9 cellular contexts compared by ENCODE assay signal in genomic region chr2:27072950-27073349, GRCh38. TPM values are rescaled to one million over a fixed set of nuclear protein-coding genes. Genes with fewer than 3 reads are reported as not detected.
DNase-seq lines count a peak whose midpoint lies in the region; ATAC-seq, FAIRE-seq and TF ChIP-seq lines count a peak whose summit lies in the region.
"Had no signal": no experiment of that assay in that cellular context is flagged by ENCODE, and none has a peak within 500 bp of the region (broad histone marks: within the 10 kb centered on the region; RNA-seq: fewer than 3 reads in every experiment).

No MANE protein-coding gene starts in this region.

- peaks cover 79% of the 10 kb centered on the region for H3K4me1 Mint-ChIP-seq in nephron

- no peak for TF ChIP-seq RAD21 in HepG2 (CRISPR knock-in tag; IDR thresholded peaks at IDR 0.05)

- H2AFZ ChIP-seq in HepG2 (ENCODE audit: low read length) = no peak overlapping the region

- peak overlapping the region; percentile 95 for H3K4me2 ChIP-seq in HepG2 (ENCODE audit: low read depth, low read length)

- H3K9me3 Mint-ChIP-seq in nephron = no peaks in the 10 kb centered on the region

- no peak for FAIRE-seq in HepG2 (lab: Jason Lieb, UNC)

- POLR2A ChIA-PET in HepG2 (lab: Yijun Ruan, JAX) = interaction anchor here (0.7 to 4.3 kb wide), 9 partner anchors 11 to 1821 kb away, joined by 3 to 106 read pairs (median 12); partner anchors contain the start of genes AGBL5, ATRAID, KHK and SLC5A6

- peaks cover 78% of the 10 kb centered on the region for H3K4me1 ChIP-seq in HepG2 (ENCODE audit: insufficient read depth, low read length)
- peaks cover 0 to 10% (median 4%) of the 10 kb centered on the region in 4 donors for H3K4me1 ChIP-seq in right lobe of liver
- H3K4me1 ChIP-seq in colonic mucosa = peaks cover 25% of the 10 kb centered on the region

- in situ Hi-C loops in HepG2 (cut with HindIII; ENCODE audit: extremely low pct_ligation_motif_present, low pct_unique_long_range_greater_than_20kb) = no loop called here

- peaks cover 30% of the 10 kb centered on the region for H3K79me2 ChIP-seq in HepG2 (ENCODE audit: insufficient read depth, low read length)

- H3K27me3 Mint-ChIP-seq in nephron (ENCODE audit: low read depth) = no peaks in the 10 kb centered on the region

- ATAC-seq in HepG2 = no peak; the same call in 1 of the 3 replicates
- ATAC-seq in right lobe of liver = no peak
- no peak for ATAC-seq in GM19023 (IDR thresholded peaks at IDR 0.05; ENCODE audit: unreplicated experiment)
- ATAC-seq in GM19397 (IDR thresholded peaks at IDR 0.05; ENCODE audit: unreplicated experiment) = no peak

- H3K27ac ChIP-seq in HepG2 (ENCODE audit: extremely low read length, insufficient read depth, low read length) (no peak overlapping the region), right lobe of liver (peak overlapping the region in 1 of 3 donors; percentile 89), colonic mucosa (peak overlapping the region; percentile 95)

- intact Hi-C loops in HepG2 (cut with micrococcal nuclease; ENCODE audit: unreplicated experiment) (no loop called here), right lobe of liver (cut with DNase I) (loop anchor here in 1 of 2 donors (10.0 kb wide), 1 partner anchor 108 kb away; no protein-coding TSS in a partner anchor), colonic mucosa (cut with DNase I) (no loop called here)

- peaks cover 28% of the 10 kb centered on the region for H3K36me3 Mint-ChIP-seq in nephron (ENCODE audit: low read depth)

- peak overlapping the region; percentile 81 to 99 (median 98) for H3K4me3 ChIP-seq in HepG2 (replicated peaks in 1 of 3; ENCODE audit: insufficient read depth in 1 of 3, low read depth in 2 of 3, low read length in 3 of 3)
- H3K4me3 ChIP-seq in right lobe of liver = no peak overlapping the region
- no peak overlapping the region for H3K4me3 ChIP-seq in colonic mucosa

- no TSS peak for BruUV-seq in HepG2 (replicated peaks; lab: Mats Ljungman, UMichigan)

- no peaks in the 10 kb centered on the region for H4K20me1 ChIP-seq in HepG2 (ENCODE audit: insufficient read depth, low read length)

- H3K9me3 ChIP-seq in HepG2 (ENCODE audit: low read length) (no peaks in the 10 kb centered on the region), right lobe of liver (no peaks in the 10 kb centered on the region), colonic mucosa (no peaks in the 10 kb centered on the region)
- H3K9me3 ChIP-seq: suprapubic skin had no signal

- TF ChIP-seq POLR2A in HepG2 (IDR thresholded peaks at IDR 0.05; ENCODE audit: insufficient read depth in 1 of 2, low read depth in 2 of 2, low read length in 2 of 2) (no peak), right lobe of liver (IDR thresholded peaks at IDR 0.05) (no peak)

- peaks cover 13 to 19% of the 10 kb centered on the region in 2 experiments for H3K36me3 ChIP-seq in HepG2 (replicated peaks in 1 of 2; ENCODE audit: control insufficient read depth in 1 of 2, insufficient read depth in 2 of 2, low read length in 2 of 2)
- peaks cover 0 to 6% (median 0%) of the 10 kb centered on the region in 4 donors for H3K36me3 ChIP-seq in right lobe of liver
- H3K36me3 ChIP-seq in colonic mucosa = peaks cover 3% of the 10 kb centered on the region

- H3K27ac Mint-ChIP-seq in nephron = peak overlapping the region; percentile 97 to 99 (median 98)

- TF ChIP-seq EP300 in HepG2 (IDR thresholded peaks at IDR 0.05; ENCODE audit: low read depth in 2 of 2, low read length in 2 of 2) = no peak
- no peak for TF ChIP-seq EP300 in HepG2 (CRISPR knock-in tag; IDR thresholded peaks at IDR 0.05; ENCODE audit: borderline replicate concordance)

- DNase-seq in HepG2 (ENCODE audit: low spot score) (no peak), right lobe of liver (no peak), colonic mucosa (no peak), retina (no peak), SW480 (ENCODE audit: low spot score) (no peak)

- H3K9ac ChIP-seq in HepG2 (ENCODE audit: insufficient read depth, low read depth, low read length) = peak overlapping the region; percentile 61
- H3K9ac ChIP-seq in colonic mucosa (ENCODE audit: low read depth in 2 of 2, low read length in 2 of 2) = peak overlapping the region in 1 of 2 donors; percentile 6

- WGBS in HepG2 (ENCODE audit: low lambda C conversion rate) = 47% methylated on average over 4 of the region's 4 CpGs
- WGBS in right lobe of liver (ENCODE audit: insufficient coverage, low coverage, low lambda C conversion rate, missing lambda C conversion rate) = 83% methylated on average over 4 of the region's 4 CpGs

- CTCF ChIA-PET in HepG2 (lab: Yijun Ruan, JAX; ENCODE audit: low intra/inter-chr PET ratio, low total read pairs) = no interaction called here

- peaks cover 0 to 16% of the 10 kb centered on the region in 2 experiments; a peak in 2 of 5 replicates for H3K27me3 ChIP-seq in HepG2 (ENCODE audit: control insufficient read depth in 1 of 2, insufficient read depth in 2 of 2, low read length in 2 of 2)
- H3K27me3 ChIP-seq in right lobe of liver = no peaks in the 10 kb centered on the region
- no peaks in the 10 kb centered on the region for H3K27me3 ChIP-seq in colonic mucosa
- H3K27me3 ChIP-seq: suprapubic skin had no signal

- peak overlapping the region; percentile 87 to 91 (median 90) for H3K4me3 Mint-ChIP-seq in nephron

- TF ChIP-seq CTCF in HepG2 (CRISPR knock-in tag; IDR thresholded peaks at IDR 0.05) (no peak), right lobe of liver (IDR thresholded peaks at IDR 0.05) (no peak), colonic mucosa (IDR thresholded peaks at IDR 0.05) (no peak), nephron (IDR thresholded peaks at IDR 0.05; ENCODE audit: unreplicated experiment in 3 of 3) (no peak)

RNA-seq across cellular contexts. Expression of gene OST4, which starts 1.5 kb away (rescaled TPM):
- 498 and 508 TPM in 2 replicates for total RNA-seq in HepG2 (2016; rRNA removed; fragmentation: Illumina TruSeq; extraction: Trizol)
- 947 and 1,365 TPM in 2 replicates for total RNA-seq in HepG2 (2016; cell fraction: cytosol; rRNA removed; fragmentation: Illumina TruSeq; extraction: Trizol; ENCODE audit: low read depth)
- total RNA-seq in HepG2 (2016; cell fraction: insoluble cytoplasmic fraction; rRNA removed; fragmentation: Illumina TruSeq; extraction: Trizol) = 496 and 506 TPM in 2 replicates
- total RNA-seq in HepG2 (2016; cell fraction: membrane; rRNA removed; fragmentation: Illumina TruSeq; extraction: Trizol) = 928 and 1,097 TPM in 2 replicates
- total RNA-seq in HepG2 (2016; cell fraction: nucleus; rRNA removed; fragmentation: Illumina TruSeq; extraction: Trizol) = 200 and 226 TPM in 2 replicates
- 491 and 584 TPM in 2 replicates for polyA plus RNA-seq in HepG2 (2011; rRNA removed)
- polyA plus RNA-seq in HepG2 (2011; cell fraction: cytosol; rRNA removed) = 627 and 1,057 TPM in 2 replicates
- 336 and 383 TPM in 2 replicates for polyA plus RNA-seq in HepG2 (2011; cell fraction: nucleus; rRNA removed)
- 371 and 440 TPM in 2 replicates for polyA plus RNA-seq in HepG2 (2012)
- 1,401 and 1,836 TPM in 2 replicates for polyA plus RNA-seq in HepG2 (2016; cell fraction: cytosol; fragmentation: Illumina TruSeq; extraction: Trizol; ENCODE audit: low read depth)
- 640 and 680 TPM in 2 replicates for polyA plus RNA-seq in HepG2 (2016; cell fraction: insoluble cytoplasmic fraction; fragmentation: Illumina TruSeq; extraction: Trizol; ENCODE audit: low read depth)
- polyA plus RNA-seq in HepG2 (2016; cell fraction: membrane; fragmentation: Illumina TruSeq; extraction: Trizol; ENCODE audit: low read depth) = 1,282 and 1,407 TPM in 2 replicates
- polyA plus RNA-seq in HepG2 (2016; cell fraction: nucleus; fragmentation: Illumina TruSeq; extraction: Trizol; ENCODE audit: insufficient read depth, low read depth) = 415 and 448 TPM in 2 replicates
- 310 and 535 TPM in 2 replicates for polyA minus RNA-seq in HepG2 (2011; rRNA and poly(A)+ RNA removed; ENCODE audit: low replicate concordance)
- polyA minus RNA-seq in HepG2 (2011; cell fraction: cytosol; rRNA and poly(A)+ RNA removed) = 514 and 560 TPM in 2 replicates
- polyA minus RNA-seq in HepG2 (2011; cell fraction: nucleus; rRNA and poly(A)+ RNA removed) = 136 and 144 TPM in 2 replicates
- 100 to 1,000 TPM; 144 to 182 (median 161) TPM for total RNA-seq in right lobe of liver
- total RNA-seq in colonic mucosa = 100 to 1,000 TPM; 272 to 331 TPM

RNA-seq across cellular contexts. Expression of gene EMILIN1, which starts 5.5 kb away (rescaled TPM):
- 4.0 and 9.7 TPM in 2 replicates for total RNA-seq in HepG2 (2016; rRNA removed; fragmentation: Illumina TruSeq; extraction: Trizol)
- 0.53 and 0.61 TPM in 2 replicates for total RNA-seq in HepG2 (2016; cell fraction: cytosol; rRNA removed; fragmentation: Illumina TruSeq; extraction: Trizol; ENCODE audit: low read depth)
- 4.1 and 12.5 TPM in 2 replicates for total RNA-seq in HepG2 (2016; cell fraction: insoluble cytoplasmic fraction; rRNA removed; fragmentation: Illumina TruSeq; extraction: Trizol)
- 1.4 TPM in 2 replicates for total RNA-seq in HepG2 (2016; cell fraction: membrane; rRNA removed; fragmentation: Illumina TruSeq; extraction: Trizol)
- total RNA-seq in HepG2 (2016; cell fraction: nucleus; rRNA removed; fragmentation: Illumina TruSeq; extraction: Trizol) = 8.7 and 9.5 TPM in 2 replicates
- polyA plus RNA-seq in HepG2 (2011; rRNA removed) = 8.1 and 13.1 TPM in 2 replicates
- 9.7 and 19.1 TPM in 2 replicates for polyA plus RNA-seq in HepG2 (2011; cell fraction: cytosol; rRNA removed)
- 30.1 and 34.4 TPM in 2 replicates for polyA plus RNA-seq in HepG2 (2011; cell fraction: nucleus; rRNA removed)
- polyA plus RNA-seq in HepG2 (2012) = 8.6 and 10.0 TPM in 2 replicates
- 0.42 and 0.58 TPM in 2 replicates for polyA plus RNA-seq in HepG2 (2016; cell fraction: cytosol; fragmentation: Illumina TruSeq; extraction: Trizol; ENCODE audit: low read depth)
- 2.8 and 3.2 TPM in 2 replicates for polyA plus RNA-seq in HepG2 (2016; cell fraction: insoluble cytoplasmic fraction; fragmentation: Illumina TruSeq; extraction: Trizol; ENCODE audit: low read depth)
- 0.45 and 1.0 TPM in 2 replicates for polyA plus RNA-seq in HepG2 (2016; cell fraction: membrane; fragmentation: Illumina TruSeq; extraction: Trizol; ENCODE audit: low read depth)
- polyA plus RNA-seq in HepG2 (2016; cell fraction: nucleus; fragmentation: Illumina TruSeq; extraction: Trizol; ENCODE audit: insufficient read depth, low read depth) = 14.3 and 15.9 TPM in 2 replicates
- polyA minus RNA-seq in HepG2 (2011; rRNA and poly(A)+ RNA removed; ENCODE audit: low replicate concordance) = 0.54 and 19.1 TPM in 2 replicates
- 13.6 and 17.2 TPM in 2 replicates for polyA minus RNA-seq in HepG2 (2011; cell fraction: cytosol; rRNA and poly(A)+ RNA removed)
- 4.8 and 5.6 TPM in 2 replicates for polyA minus RNA-seq in HepG2 (2011; cell fraction: nucleus; rRNA and poly(A)+ RNA removed)
- total RNA-seq in right lobe of liver = 10 to 100 TPM in 5 of 6 experiments, 1 to 10 TPM in 1; 7.2 to 26.1 (median 21.0) TPM
- 10 to 100 TPM; 20.2 to 43.0 TPM for total RNA-seq in colonic mucosa

RNA-seq across cellular contexts. Expression of gene KHK, which starts 13.6 kb away (rescaled TPM):
- total RNA-seq in HepG2 (2016; rRNA removed; fragmentation: Illumina TruSeq; extraction: Trizol) (29.9 and 40.9 TPM in 2 replicates), right lobe of liver (100 to 1,000 TPM; 101 to 283 (median 206) TPM), colonic mucosa (10 to 100 TPM in 1 of 2 donors, 1 to 10 TPM in 1; 8.9 to 20.3 TPM)
- 8.1 and 9.7 TPM in 2 replicates for total RNA-seq in HepG2 (2016; cell fraction: cytosol; rRNA removed; fragmentation: Illumina TruSeq; extraction: Trizol; ENCODE audit: low read depth)
- 31.6 and 41.5 TPM in 2 replicates for total RNA-seq in HepG2 (2016; cell fraction: insoluble cytoplasmic fraction; rRNA removed; fragmentation: Illumina TruSeq; extraction: Trizol)
- total RNA-seq in HepG2 (2016; cell fraction: membrane; rRNA removed; fragmentation: Illumina TruSeq; extraction: Trizol) = 15.4 and 18.4 TPM in 2 replicates
- 34.9 and 38.4 TPM in 2 replicates for total RNA-seq in HepG2 (2016; cell fraction: nucleus; rRNA removed; fragmentation: Illumina TruSeq; extraction: Trizol)
- polyA plus RNA-seq in HepG2 (2011; rRNA removed) = 99.2 and 139 TPM in 2 replicates
- 93.9 and 100.0 TPM in 2 replicates for polyA plus RNA-seq in HepG2 (2011; cell fraction: cytosol; rRNA removed)
- polyA plus RNA-seq in HepG2 (2011; cell fraction: nucleus; rRNA removed) = 195 and 260 TPM in 2 replicates
- polyA plus RNA-seq in HepG2 (2012) = 128 and 136 TPM in 2 replicates
- polyA plus RNA-seq in HepG2 (2016; cell fraction: cytosol; fragmentation: Illumina TruSeq; extraction: Trizol; ENCODE audit: low read depth) = 12.3 and 15.8 TPM in 2 replicates
- polyA plus RNA-seq in HepG2 (2016; cell fraction: insoluble cytoplasmic fraction; fragmentation: Illumina TruSeq; extraction: Trizol; ENCODE audit: low read depth) = 39.2 and 45.9 TPM in 2 replicates
- 14.9 and 20.8 TPM in 2 replicates for polyA plus RNA-seq in HepG2 (2016; cell fraction: membrane; fragmentation: Illumina TruSeq; extraction: Trizol; ENCODE audit: low read depth)
- polyA plus RNA-seq in HepG2 (2016; cell fraction: nucleus; fragmentation: Illumina TruSeq; extraction: Trizol; ENCODE audit: insufficient read depth, low read depth) = 94.3 and 95.6 TPM in 2 replicates
- polyA minus RNA-seq in HepG2 (2011; rRNA and poly(A)+ RNA removed; ENCODE audit: low replicate concordance) = 6.9 and 106 TPM in 2 replicates
- 29.4 and 50.9 TPM in 2 replicates for polyA minus RNA-seq in HepG2 (2011; cell fraction: cytosol; rRNA and poly(A)+ RNA removed)
- 51.5 and 66.5 TPM in 2 replicates for polyA minus RNA-seq in HepG2 (2011; cell fraction: nucleus; rRNA and poly(A)+ RNA removed)

RNA-seq across cellular contexts. Expression of gene AGBL5, which starts 21.5 kb away (rescaled TPM):
- total RNA-seq in HepG2 (2016; rRNA removed; fragmentation: Illumina TruSeq; extraction: Trizol) (48.6 and 55.9 TPM in 2 replicates), right lobe of liver (1 to 10 TPM; 3.9 to 7.4 (median 6.4) TPM), colonic mucosa (10 to 100 TPM; 15.1 to 16.8 TPM)
- total RNA-seq in HepG2 (2016; cell fraction: cytosol; rRNA removed; fragmentation: Illumina TruSeq; extraction: Trizol; ENCODE audit: low read depth) = 148 and 152 TPM in 2 replicates
- total RNA-seq in HepG2 (2016; cell fraction: insoluble cytoplasmic fraction; rRNA removed; fragmentation: Illumina TruSeq; extraction: Trizol) = 39.9 and 57.5 TPM in 2 replicates
- total RNA-seq in HepG2 (2016; cell fraction: membrane; rRNA removed; fragmentation: Illumina TruSeq; extraction: Trizol) = 249 and 253 TPM in 2 replicates
- 22.8 and 23.0 TPM in 2 replicates for total RNA-seq in HepG2 (2016; cell fraction: nucleus; rRNA removed; fragmentation: Illumina TruSeq; extraction: Trizol)
- polyA plus RNA-seq in HepG2 (2011; rRNA removed) = 63.6 and 73.3 TPM in 2 replicates
- 65.6 and 84.8 TPM in 2 replicates for polyA plus RNA-seq in HepG2 (2011; cell fraction: cytosol; rRNA removed)
- 45.3 and 47.1 TPM in 2 replicates for polyA plus RNA-seq in HepG2 (2011; cell fraction: nucleus; rRNA removed)
- polyA plus RNA-seq in HepG2 (2012) = 36.8 and 51.0 TPM in 2 replicates
- 247 and 251 TPM in 2 replicates for polyA plus RNA-seq in HepG2 (2016; cell fraction: cytosol; fragmentation: Illumina TruSeq; extraction: Trizol; ENCODE audit: low read depth)
- 54.3 and 66.5 TPM in 2 replicates for polyA plus RNA-seq in HepG2 (2016; cell fraction: insoluble cytoplasmic fraction; fragmentation: Illumina TruSeq; extraction: Trizol; ENCODE audit: low read depth)
- polyA plus RNA-seq in HepG2 (2016; cell fraction: membrane; fragmentation: Illumina TruSeq; extraction: Trizol; ENCODE audit: low read depth) = 277 and 306 TPM in 2 replicates
- polyA plus RNA-seq in HepG2 (2016; cell fraction: nucleus; fragmentation: Illumina TruSeq; extraction: Trizol; ENCODE audit: insufficient read depth, low read depth) = 44.5 and 47.6 TPM in 2 replicates
- 109 and 147 TPM in 2 replicates for polyA minus RNA-seq in HepG2 (2011; rRNA and poly(A)+ RNA removed; ENCODE audit: low replicate concordance)
- 32.5 and 36.6 TPM in 2 replicates for polyA minus RNA-seq in HepG2 (2011; cell fraction: cytosol; rRNA and poly(A)+ RNA removed)
- 26.1 and 37.3 TPM in 2 replicates for polyA minus RNA-seq in HepG2 (2011; cell fraction: nucleus; rRNA and poly(A)+ RNA removed)

RNA-seq across cellular contexts. Expression of gene TMEM214, which starts 40.2 kb away (rescaled TPM):
- total RNA-seq in HepG2 (2016; rRNA removed; fragmentation: Illumina TruSeq; extraction: Trizol) (28.0 and 58.3 TPM in 2 replicates), right lobe of liver (10 to 100 TPM; 29.1 to 62.7 (median 50.0) TPM), colonic mucosa (100 to 1,000 TPM in 1 of 2 donors, 10 to 100 TPM in 1; 76.6 to 121 TPM)
- 13.7 and 15.2 TPM in 2 replicates for total RNA-seq in HepG2 (2016; cell fraction: cytosol; rRNA removed; fragmentation: Illumina TruSeq; extraction: Trizol; ENCODE audit: low read depth)
- 22.8 and 61.4 TPM in 2 replicates for total RNA-seq in HepG2 (2016; cell fraction: insoluble cytoplasmic fraction; rRNA removed; fragmentation: Illumina TruSeq; extraction: Trizol)
- 24.2 and 24.6 TPM in 2 replicates for total RNA-seq in HepG2 (2016; cell fraction: membrane; rRNA removed; fragmentation: Illumina TruSeq; extraction: Trizol)
- total RNA-seq in HepG2 (2016; cell fraction: nucleus; rRNA removed; fragmentation: Illumina TruSeq; extraction: Trizol) = 65.4 and 81.2 TPM in 2 replicates
- 132 and 137 TPM in 2 replicates for polyA plus RNA-seq in HepG2 (2011; rRNA removed)
- polyA plus RNA-seq in HepG2 (2011; cell fraction: cytosol; rRNA removed) = 96.3 and 120 TPM in 2 replicates
- 355 and 421 TPM in 2 replicates for polyA plus RNA-seq in HepG2 (2011; cell fraction: nucleus; rRNA removed)
- polyA plus RNA-seq in HepG2 (2012) = 76.8 and 81.7 TPM in 2 replicates
- 15.5 and 16.9 TPM in 2 replicates for polyA plus RNA-seq in HepG2 (2016; cell fraction: cytosol; fragmentation: Illumina TruSeq; extraction: Trizol; ENCODE audit: low read depth)
- polyA plus RNA-seq in HepG2 (2016; cell fraction: insoluble cytoplasmic fraction; fragmentation: Illumina TruSeq; extraction: Trizol; ENCODE audit: low read depth) = 43.0 and 58.5 TPM in 2 replicates
- 30.0 and 37.0 TPM in 2 replicates for polyA plus RNA-seq in HepG2 (2016; cell fraction: membrane; fragmentation: Illumina TruSeq; extraction: Trizol; ENCODE audit: low read depth)
- 188 and 192 TPM in 2 replicates for polyA plus RNA-seq in HepG2 (2016; cell fraction: nucleus; fragmentation: Illumina TruSeq; extraction: Trizol; ENCODE audit: insufficient read depth, low read depth)
- 248 and 683 TPM in 2 replicates for polyA minus RNA-seq in HepG2 (2011; rRNA and poly(A)+ RNA removed; ENCODE audit: low replicate concordance)
- 150 and 151 TPM in 2 replicates for polyA minus RNA-seq in HepG2 (2011; cell fraction: cytosol; rRNA and poly(A)+ RNA removed)
- 219 and 243 TPM in 2 replicates for polyA minus RNA-seq in HepG2 (2011; cell fraction: nucleus; rRNA and poly(A)+ RNA removed)

Comparison
In these comparisons a context has a peak if more than half of its experiments do, and no peak if none do; other contexts are left out.
1. H3K4me3 ChIP-seq: peak in HepG2 (3 of 3); none in right lobe of liver (0 of 3) and colonic mucosa (single experiment).